11 cellular contexts compared by ENCODE assay signal in the genomic region with DNA sequence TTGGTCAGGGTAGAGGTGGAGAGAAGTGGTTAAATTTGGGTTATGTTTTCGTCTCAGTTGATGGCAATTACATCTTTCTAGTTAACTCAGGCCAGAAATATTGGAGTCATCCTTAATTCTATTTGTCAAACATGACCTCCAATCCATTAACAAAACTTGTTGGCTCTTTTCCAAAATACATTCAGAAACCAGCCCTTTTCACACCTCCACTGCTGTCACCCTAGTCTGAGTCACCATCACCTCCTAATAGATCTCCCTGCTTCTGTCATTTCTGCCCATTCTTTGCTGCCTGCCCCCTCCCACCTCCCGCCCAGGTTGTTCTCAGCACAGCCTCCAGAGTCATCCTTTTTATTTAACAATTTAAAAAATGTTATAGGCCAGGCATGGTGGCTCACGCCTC. TPM values are rescaled to one million over a fixed set of nuclear protein-coding genes. Genes with fewer than 3 reads are reported as not detected.
DNase-seq lines count a peak whose midpoint lies in the region; ATAC-seq and TF ChIP-seq lines count a peak whose summit lies in the region.
"Had no signal": no experiment of that assay in that cellular context is flagged by ENCODE, and none has a peak within 500 bp of the region (broad histone marks: within the 10 kb centered on the region; RNA-seq: fewer than 3 reads in every experiment).

No MANE protein-coding gene starts in this region.

- H3K27me3 Mint-ChIP-seq in T-helper 1 cell treated with Interleukin-12 subunit alpha and Interleukin-12 subunit beta and Interleukin-4 antibody, amounts not matched to agents 30 μg/mL and 1 μg/mL, for 36 hours (ENCODE audit: low read depth) = no peaks in the 10 kb centered on the region
- H3K27me3 Mint-ChIP-seq: dendritic cell treated with granulocyte-macrophage colony-stimulating factor and Interleukin-4, amounts not matched to agents 40 ng/mL and 50 ng/mL, for 4 days had no signal

- peaks cover 16% of the 10 kb centered on the region for H3K36me3 Mint-ChIP-seq in T-helper 1 cell treated with Interleukin-12 subunit alpha and Interleukin-12 subunit beta and Interleukin-4 antibody, amounts not matched to agents 30 μg/mL and 1 μg/mL, for 36 hours (ENCODE audit: low read depth)

- no peak overlapping the region for H3K27ac ChIP-seq in heart right ventricle
- H3K27ac ChIP-seq: pancreas had no signal

- no peak overlapping the region for H3K4me3 ChIP-seq in heart right ventricle
- H3K4me3 ChIP-seq: pancreas had no signal

- peaks cover 37% of the 10 kb centered on the region for H3K4me1 Mint-ChIP-seq in T-helper 1 cell treated with Interleukin-12 subunit alpha and Interleukin-12 subunit beta and Interleukin-4 antibody, amounts not matched to agents 30 μg/mL and 1 μg/mL, for 36 hours (ENCODE audit: low read depth)

- ATAC-seq in heart right ventricle = no peak
- no peak for ATAC-seq in HG02678 (IDR thresholded peaks at IDR 0.05; ENCODE audit: unreplicated experiment)
- ATAC-seq: pancreas had no signal

- intact Hi-C loops in head of caudate nucleus (cut with DNase I) (no loop called here), heart right ventricle (cut with DNase I) (no loop called here)

- H3K4me1 ChIP-seq in heart right ventricle = peaks cover 10 to 28% (median 26%) of the 10 kb centered on the region in 9 donors

- DNase-seq in activated T-cell treated with anti-CD3 and anti-CD28 coated beads for 48 hours (ENCODE audit: low read depth) = peak; percentile 34
- no peak for DNase-seq in activated T-cell treated with anti-CD3 and anti-CD28 coated beads, Interleukin-2, amount 50 U/mL, for 1 hour
- DNase-seq in head of caudate nucleus = peak; percentile 23 to 91 (median 66)
- DNase-seq in stimulated activated CD8-positive, alpha-beta memory T cell treated with anti-CD3 and anti-CD28 coated beads, Interleukin-7, amount 100 ng/mL, for 4 hours (ENCODE audit: low read depth in 2 of 2) = peak; percentile 17 to 27
- no peak for DNase-seq in heart right ventricle
- DNase-seq in NCI-H1694 treated with DMSO at 0.1 percent for 48 hours (lab: John Stamatoyannopoulos, UW) = no peak
- DNase-seq: NCI-H226, pancreas had no signal

- H3K9me3 Mint-ChIP-seq in T-helper 1 cell treated with Interleukin-12 subunit alpha and Interleukin-12 subunit beta and Interleukin-4 antibody, amounts not matched to agents 30 μg/mL and 1 μg/mL, for 36 hours = no peaks in the 10 kb centered on the region
- H3K9me3 Mint-ChIP-seq: dendritic cell treated with granulocyte-macrophage colony-stimulating factor and Interleukin-4, amounts not matched to agents 40 ng/mL and 50 ng/mL, for 4 days had no signal

- WGBS in heart right ventricle, 2 donors = 63 to 83% methylated on average over 3 of the region's 3 CpGs

- H3K9me3 ChIP-seq in heart right ventricle = no peaks in the 10 kb centered on the region
- H3K9me3 ChIP-seq: pancreas had no signal

- no peak overlapping the region for H3K4me3 Mint-ChIP-seq in T-helper 1 cell treated with Interleukin-12 subunit alpha and Interleukin-12 subunit beta and Interleukin-4 antibody, amounts not matched to agents 30 μg/mL and 1 μg/mL, for 36 hours
- H3K4me3 Mint-ChIP-seq: dendritic cell treated with granulocyte-macrophage colony-stimulating factor and Interleukin-4, amounts not matched to agents 40 ng/mL and 50 ng/mL, for 4 days had no signal

- H3K27ac Mint-ChIP-seq in T-helper 1 cell treated with Interleukin-12 subunit alpha and Interleukin-12 subunit beta and Interleukin-4 antibody, amounts not matched to agents 30 μg/mL and 1 μg/mL, for 36 hours = peak overlapping the region; percentile 52
- H3K27ac Mint-ChIP-seq: dendritic cell treated with granulocyte-macrophage colony-stimulating factor and Interleukin-4, amounts not matched to agents 40 ng/mL and 50 ng/mL, for 4 days had no signal

- TF ChIP-seq CTCF in heart right ventricle (IDR thresholded peaks at IDR 0.05) = no peak

- H3K36me3 ChIP-seq in heart right ventricle = peaks cover 0 to 12% (median under 1%) of the 10 kb centered on the region in 9 donors
- H3K36me3 ChIP-seq: pancreas had no signal

- no peaks in the 10 kb centered on the region for H3K27me3 ChIP-seq in heart right ventricle
- H3K27me3 ChIP-seq: pancreas had no signal

RNA-seq across cellular contexts. Expression of gene ABCF1, which starts 3.0 kb away (rescaled TPM):
- 10 to 100 TPM; 37.1 to 49.1 (median 42.1) TPM for total RNA-seq in heart right ventricle
- 10 to 100 TPM; 32.6 to 36.6 TPM for polyA plus RNA-seq in heart right ventricle

RNA-seq across cellular contexts. Expression of gene PRR3, which starts 11.2 kb away (rescaled TPM):
- total RNA-seq in heart right ventricle = 1 to 10 TPM; 1.7 to 4.2 (median 2.6) TPM
- polyA plus RNA-seq in heart right ventricle = 1 to 10 TPM; 4.1 to 8.2 TPM

RNA-seq across cellular contexts. Expression of gene GNL1, which starts 12.0 kb away (rescaled TPM):
- 10 to 100 TPM; 17.3 to 34.1 (median 19.8) TPM for total RNA-seq in heart right ventricle
- polyA plus RNA-seq in heart right ventricle = 10 to 100 TPM; 20.3 to 29.9 TPM

RNA-seq across cellular contexts. Expression of gene PPP1R10, which starts 48.8 kb away (rescaled TPM):
- 10 to 100 TPM; 24.9 to 51.1 (median 33.1) TPM for total RNA-seq in heart right ventricle
- polyA plus RNA-seq in heart right ventricle = 10 to 100 TPM in 1 of 2 donors, 1 to 10 TPM in 1; 7.8 to 17.0 TPM

RNA-seq across cellular contexts. Expression of gene MRPS18B, which starts 49.4 kb away (rescaled TPM):
- 100 to 1,000 TPM; 106 to 144 (median 127) TPM for total RNA-seq in heart right ventricle
- polyA plus RNA-seq in heart right ventricle = 100 to 1,000 TPM in 1 of 2 donors, 10 to 100 TPM in 1; 48.4 to 169 TPM

Comparison
In these comparisons a context has a peak if more than half of its experiments do, and no peak if none do; other contexts are left out.
1. DNase-seq: peak in activated T-cell treated with anti-CD3 and anti-CD28 coated beads for 48 hours (single experiment), head of caudate nucleus (42 of 42) and stimulated activated CD8-positive, alpha-beta memory T cell treated with anti-CD3 and anti-CD28 coated beads, Interleukin-7, amount 100 ng/mL, for 4 hours (2 of 2); none in activated T-cell treated with anti-CD3 and anti-CD28 coated beads, Interleukin-2, amount 50 U/mL, for 1 hour (single experiment), heart right ventricle (0 of 2) and NCI-H1694 treated with DMSO at 0.1 percent for 48 hours (single experiment).